ENCODE assay signal across 19 cellular contexts in genomic region chr4:15694431-15694830, GRCh38. TPM values are rescaled to one million over a fixed set of nuclear protein-coding genes. Genes with fewer than 3 reads are reported as not detected.
A peak's percentile ranks its signal among the peaks of the same experiment; 100 is the strongest.
DNase-seq lines count a peak whose midpoint lies in the region; ATAC-seq and TF ChIP-seq lines count a peak whose summit lies in the region.
"Had no signal": no experiment of that assay in that cellular context is flagged by ENCODE, and none has a peak within 500 bp of the region (broad histone marks: within the 10 kb centered on the region; RNA-seq: fewer than 3 reads in every experiment).

No MANE protein-coding gene starts in this region.

- H4K20me1 ChIP-seq in PC-9 (ENCODE audit: insufficient read depth): no peaks in the 10 kb centered on the region
- no peaks in the 10 kb centered on the region for H4K20me1 ChIP-seq in osteoblast (ENCODE audit: insufficient read depth, low read length)

- H3K4me1 Mint-ChIP-seq in endodermal cell: peaks cover 34% of the 10 kb centered on the region
- no peaks in the 10 kb centered on the region for H3K4me1 Mint-ChIP-seq in activated CD8-positive, alpha-beta memory T cell treated with anti-CD3 and anti-CD28 coated beads, Interleukin-2, amount 10 ng/mL, durations not matched to agents 7 days and 5 days
- H3K4me1 Mint-ChIP-seq: stimulated activated memory B cell treated with anti-CD40 and anti-IgM and Interleukin-4, amounts not matched to agents 10 μg/mL and 1 μg/mL and 100 μg/mL, for 72 hours had no signal

- H3K4me3 ChIP-seq in PC-9: no peak overlapping the region
- H3K4me3 ChIP-seq in endodermal cell (ENCODE audit: low read length): peak overlapping the region; percentile 41
- H3K4me3 ChIP-seq in osteoblast (ENCODE audit: insufficient read depth, low read length): no peak overlapping the region
- H3K4me3 ChIP-seq: coronary artery, MG63, spleen had no signal

- H3K27me3 ChIP-seq in PC-9 (ENCODE audit: insufficient read depth, low read depth): no peaks in the 10 kb centered on the region
- no peaks in the 10 kb centered on the region for H3K27me3 ChIP-seq in endodermal cell (ENCODE audit: control insufficient read depth, insufficient read depth, low read length, poor library complexity, severe bottlenecking)
- H3K27me3 ChIP-seq in osteoblast (ENCODE audit: insufficient read depth, low read length): no peaks in the 10 kb centered on the region
- H3K27me3 ChIP-seq: MG63, spleen had no signal

- no peak overlapping the region for H3K9ac ChIP-seq in endodermal cell (ENCODE audit: extremely low read depth, low read length, poor library complexity, severe bottlenecking)

- no peaks in the 10 kb centered on the region; the same call in 1 of the 2 replicates for H3K9me3 ChIP-seq in PC-9 (ENCODE audit: insufficient read depth, low read depth)
- peaks cover 37% of the 10 kb centered on the region for H3K9me3 ChIP-seq in endodermal cell (ENCODE audit: control insufficient read depth, low read length)
- no peaks in the 10 kb centered on the region for H3K9me3 ChIP-seq in osteoblast (ENCODE audit: low read depth, low read length)
- H3K9me3 ChIP-seq: spleen had no signal

- CTCF ChIA-PET in PC-9 (lab: Charles Lee): no interaction called here
- CTCF ChIA-PET in activated CD8-positive, alpha-beta memory T cell treated with anti-CD3 and anti-CD28 coated beads, Interleukin-2, amount 10 ng/mL, durations not matched to agents 7 days and 5 days (lab: Charles Lee): no interaction called here

- H3K27ac ChIP-seq in PC-9 (peak overlapping the region; percentile 65), endodermal cell (ENCODE audit: low read depth, low read length) (no peak overlapping the region), osteoblast (ENCODE audit: low read depth, low read length) (peak overlapping the region; percentile 87)
- H3K27ac ChIP-seq: coronary artery had no signal

- H3K36me3 ChIP-seq in PC-9 (ENCODE audit: low read depth) (no peaks in the 10 kb centered on the region), endodermal cell (ENCODE audit: control insufficient read depth, insufficient read depth, low read length) (peaks cover 4% of the 10 kb centered on the region), osteoblast (ENCODE audit: insufficient read depth, low read length) (peaks cover under 1% of the 10 kb centered on the region)

- DNase-seq in DMS79 (lab: John Stamatoyannopoulos, UW) (peak; percentile 10), PC-9 (peak in 1 of 2 experiments; percentile 80), endodermal cell (no peak), osteoblast (ENCODE audit: insufficient read length, low spot score, missing footprints) (no peak)
- no peak for DNase-seq in activated CD8-positive, alpha-beta memory T cell treated with anti-CD3 and anti-CD28 coated beads, Interleukin-2, amount 10 ng/mL, durations not matched to agents 7 days and 5 days
- DNase-seq: activated CD4-positive, alpha-beta memory T cell treated with anti-CD3 and anti-CD28 coated beads for 36 hours; activated gamma-delta T cell; NCI-H2081; occipital lobe; retina; SHP77 treated with DMSO at 0.1 percent for 48 hours; spleen; stimulated activated CD4-positive, alpha-beta T cell treated with anti-CD3 and anti-CD28 coated beads, Interleukin-4, amount 100 ng/mL, for 1 hour had no signal

- ATAC-seq in activated CD8-positive, alpha-beta memory T cell treated with anti-CD3 and anti-CD28 coated beads, Interleukin-2, amount 10 ng/mL, durations not matched to agents 7 days and 5 days: no peak
- no peak for ATAC-seq in GM19324 (IDR thresholded peaks at IDR 0.05; ENCODE audit: low FRiP score, unreplicated experiment)
- no peak for ATAC-seq in GM18498 (IDR thresholded peaks at IDR 0.05; ENCODE audit: unreplicated experiment)
- ATAC-seq in GM18519 (IDR thresholded peaks at IDR 0.05; ENCODE audit: low FRiP score, unreplicated experiment): no peak
- ATAC-seq: stimulated activated memory B cell treated with anti-CD40 and anti-IgM and Interleukin-4, amounts not matched to agents 10 μg/mL and 1 μg/mL and 100 μg/mL, for 72 hours had no signal

- no TSS peak for BruUV-seq in PC-9 (replicated peaks; lab: Mats Ljungman, UMichigan)

- TF ChIP-seq CTCF in PC-9 (conservative IDR thresholded peaks at IDR 0.05) (no peak), endodermal cell (conservative IDR thresholded peaks at IDR 0.05) (no peak), osteoblast (IDR thresholded peaks at IDR 0.05; ENCODE audit: extremely low read depth, low read depth, low read length) (no peak)

- peaks cover 2% of the 10 kb centered on the region for H3K27me3 Mint-ChIP-seq in endodermal cell (ENCODE audit: insufficient read depth)
- peaks cover 17% of the 10 kb centered on the region for H3K27me3 Mint-ChIP-seq in activated CD8-positive, alpha-beta memory T cell treated with anti-CD3 and anti-CD28 coated beads, Interleukin-2, amount 10 ng/mL, durations not matched to agents 7 days and 5 days

- peaks cover 31% of the 10 kb centered on the region for H3F3A ChIP-seq in PC-9 (ENCODE audit: insufficient read depth, low read depth)

- no peaks in the 10 kb centered on the region for H3K79me2 ChIP-seq in PC-9 (ENCODE audit: low read depth)
- no peaks in the 10 kb centered on the region for H3K79me2 ChIP-seq in osteoblast (ENCODE audit: insufficient read depth, low read length)

- H3K4me2 ChIP-seq in PC-9 (peak overlapping the region; percentile 32), osteoblast (ENCODE audit: insufficient read depth, low read length) (no peak overlapping the region)

- intact Hi-C loops in PC-9 (cut with micrococcal nuclease; ENCODE audit: unreplicated experiment): loop anchor here (1.0 to 5.0 kb wide), 4 partner anchors 13 to 446 kb away; partner anchors contain the start of gene FAM200B

- no peak overlapping the region for H2AFZ ChIP-seq in PC-9
- H2AFZ ChIP-seq in osteoblast (ENCODE audit: low read length): no peak overlapping the region

- WGBS in endodermal cell (ENCODE audit: insufficient coverage in 1 of 2, insufficient read length in 1 of 2), 2 experiments: 90 to 94% methylated on average over 2 to 4 of the region's 4 CpGs

- H3K9me2 ChIP-seq in PC-9 (ENCODE audit: insufficient read depth): no peaks in the 10 kb centered on the region

- H3K27ac Mint-ChIP-seq in endodermal cell: no peak overlapping the region
- H3K27ac Mint-ChIP-seq in activated CD8-positive, alpha-beta memory T cell treated with anti-CD3 and anti-CD28 coated beads, Interleukin-2, amount 10 ng/mL, durations not matched to agents 7 days and 5 days: no peak overlapping the region
- H3K27ac Mint-ChIP-seq: activated CD4-positive, alpha-beta memory T cell treated with anti-CD3 and anti-CD28 coated beads for 36 hours; stimulated activated memory B cell treated with anti-CD40 and anti-IgM and Interleukin-4, amounts not matched to agents 10 μg/mL and 1 μg/mL and 100 μg/mL, for 72 hours had no signal

- POLR2A ChIA-PET in PC-9 (lab: Charles Lee; ENCODE audit: unreplicated experiment): interaction anchor here (0.6 to 0.7 kb wide), 2 partner anchors 29 to 227 kb away, joined by 7 to 18 read pairs; no protein-coding TSS in a partner anchor

- H3K4me3 Mint-ChIP-seq in endodermal cell: no peak overlapping the region
- no peak overlapping the region for H3K4me3 Mint-ChIP-seq in activated CD8-positive, alpha-beta memory T cell treated with anti-CD3 and anti-CD28 coated beads, Interleukin-2, amount 10 ng/mL, durations not matched to agents 7 days and 5 days
- H3K4me3 Mint-ChIP-seq: activated CD4-positive, alpha-beta memory T cell treated with anti-CD3 and anti-CD28 coated beads for 36 hours; stimulated activated memory B cell treated with anti-CD40 and anti-IgM and Interleukin-4, amounts not matched to agents 10 μg/mL and 1 μg/mL and 100 μg/mL, for 72 hours had no signal

- H3K9me3 Mint-ChIP-seq in endodermal cell: peaks cover 28% of the 10 kb centered on the region
- no peaks in the 10 kb centered on the region for H3K9me3 Mint-ChIP-seq in activated CD8-positive, alpha-beta memory T cell treated with anti-CD3 and anti-CD28 coated beads, Interleukin-2, amount 10 ng/mL, durations not matched to agents 7 days and 5 days (ENCODE audit: low read depth)
- H3K9me3 Mint-ChIP-seq: activated CD4-positive, alpha-beta memory T cell treated with anti-CD3 and anti-CD28 coated beads for 36 hours; stimulated activated memory B cell treated with anti-CD40 and anti-IgM and Interleukin-4, amounts not matched to agents 10 μg/mL and 1 μg/mL and 100 μg/mL, for 72 hours had no signal

- peaks cover 5% of the 10 kb centered on the region for H3K36me3 Mint-ChIP-seq in endodermal cell (ENCODE audit: low read depth)
- H3K36me3 Mint-ChIP-seq in activated CD8-positive, alpha-beta memory T cell treated with anti-CD3 and anti-CD28 coated beads, Interleukin-2, amount 10 ng/mL, durations not matched to agents 7 days and 5 days: peaks cover 1% of the 10 kb centered on the region
- H3K36me3 Mint-ChIP-seq: activated CD4-positive, alpha-beta memory T cell treated with anti-CD3 and anti-CD28 coated beads for 36 hours; stimulated activated memory B cell treated with anti-CD40 and anti-IgM and Interleukin-4, amounts not matched to agents 10 μg/mL and 1 μg/mL and 100 μg/mL, for 72 hours had no signal

- peaks cover 42% of the 10 kb centered on the region for H3K4me1 ChIP-seq in PC-9 (replicated peaks; ENCODE audit: insufficient read depth)
- peaks cover 4% of the 10 kb centered on the region for H3K4me1 ChIP-seq in endodermal cell (ENCODE audit: control insufficient read depth, insufficient read depth, low read length)
- H3K4me1 ChIP-seq in osteoblast (ENCODE audit: insufficient read depth, low read length): peaks cover 52% of the 10 kb centered on the region

RNA-seq across cellular contexts. Expression of gene BST1, which starts 8.4 kb away (rescaled TPM):
- total RNA-seq in PC-9 (2021): 0.31 TPM in 1 of 2 replicates, not detected in the other
- total RNA-seq in endodermal cell: under 1 TPM; 0.44 to 0.53 TPM
- 0.85 TPM for polyA plus RNA-seq in endodermal cell (2013, experiment 1 of 2)
- polyA plus RNA-seq in endodermal cell (2013, experiment 2 of 2): 0.87 TPM
- total RNA-seq in osteoblast: 30.6 and 31.8 TPM in 2 replicates
- under 1 TPM; 0.40 to 0.70 TPM for total RNA-seq in activated CD8-positive, alpha-beta memory T cell treated with anti-CD3 and anti-CD28 coated beads, Interleukin-2, amount 10 ng/mL, durations not matched to agents 7 days and 5 days

RNA-seq across cellular contexts. Expression of gene FAM200B, which starts 12.8 kb away (rescaled TPM):
- total RNA-seq in PC-9 (2021) (20.5 and 32.4 TPM in 2 replicates), endodermal cell (10 to 100 TPM; 18.1 to 27.8 TPM), osteoblast (22.7 and 31.8 TPM in 2 replicates)
- polyA plus RNA-seq in endodermal cell (2013, experiment 1 of 2): 40.1 TPM
- polyA plus RNA-seq in endodermal cell (2013, experiment 2 of 2): 47.0 TPM
- 10 to 100 TPM in 1 of 2 experiments, 1 to 10 TPM in 1; 9.7 to 14.0 TPM for total RNA-seq in activated CD8-positive, alpha-beta memory T cell treated with anti-CD3 and anti-CD28 coated beads, Interleukin-2, amount 10 ng/mL, durations not matched to agents 7 days and 5 days

RNA-seq across cellular contexts. Expression of gene FBXL5, which starts 39.3 kb away (rescaled TPM):
- 40.7 and 45.0 TPM in 2 replicates for total RNA-seq in PC-9 (2021)
- 10 to 100 TPM; 60.3 to 88.4 TPM for total RNA-seq in endodermal cell
- polyA plus RNA-seq in endodermal cell (2013, experiment 1 of 2): 64.0 TPM
- polyA plus RNA-seq in endodermal cell (2013, experiment 2 of 2): 67.2 TPM
- 108 and 110 TPM in 2 replicates for total RNA-seq in osteoblast
- 10 to 100 TPM; 37.0 to 51.8 TPM for total RNA-seq in activated CD8-positive, alpha-beta memory T cell treated with anti-CD3 and anti-CD28 coated beads, Interleukin-2, amount 10 ng/mL, durations not matched to agents 7 days and 5 days

Comparison
In these comparisons a context has a peak if more than half of its experiments do, and no peak if none do; other contexts are left out.
1. RNA of gene BST1, which starts 8.4 kb away (total RNA-seq): 30.6 to 31.8 TPM in osteoblast; 0.40 to 0.70 TPM in activated CD8-positive, alpha-beta memory T cell treated with anti-CD3 and anti-CD28 coated beads, Interleukin-2, amount 10 ng/mL, durations not matched to agents 7 days and 5 days, 0.44 to 0.53 TPM in endodermal cell and 0.31 TPM in PC-9; every median in the first group is over 10 times any median in the second.